ENCODE assay signal across 18 cellular contexts in the genomic region with DNA sequence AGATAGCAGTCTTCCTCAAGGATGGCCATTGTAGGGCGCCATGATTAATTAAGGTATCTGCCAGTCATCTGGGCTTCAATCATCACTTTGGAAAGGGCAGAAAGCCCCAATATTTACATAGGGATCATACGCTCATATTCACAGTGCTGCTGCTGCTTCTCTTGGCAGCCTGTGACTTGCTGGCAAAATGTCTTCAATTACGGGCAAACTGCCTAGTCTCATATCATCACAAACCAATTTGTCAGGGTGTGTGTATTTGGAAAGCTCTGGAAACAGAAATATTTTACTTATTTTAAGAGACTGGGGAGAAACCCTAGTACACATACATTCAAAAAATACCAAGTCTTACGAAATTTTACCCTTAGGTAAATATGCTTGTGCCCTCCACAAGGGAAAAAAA.
DNase-seq lines count a peak whose midpoint lies in the region; FAIRE-seq and TF ChIP-seq lines count a peak whose summit lies in the region.
"Had no signal": no experiment of that assay in that cellular context is flagged by ENCODE, and none has a peak within 500 bp of the region (broad histone marks: within the 10 kb centered on the region; RNA-seq: fewer than 3 reads in every experiment).

No MANE protein-coding gene starts in this region.

- no peaks in the 10 kb centered on the region for H3K36me3 ChIP-seq in bronchial epithelial cell (ENCODE audit: control insufficient read depth, insufficient read depth, low read length)
- no peaks in the 10 kb centered on the region for H3K36me3 ChIP-seq in left ventricle myocardium inferior
- no peaks in the 10 kb centered on the region for H3K36me3 ChIP-seq in transverse colon
- H3K36me3 ChIP-seq in CD8-positive, alpha-beta memory T cell (ENCODE audit: insufficient read depth, low read length): no peaks in the 10 kb centered on the region
- H3K36me3 ChIP-seq: neutrophil, thyroid gland had no signal

- no peak for TF ChIP-seq EP300 in transverse colon (IDR thresholded peaks at IDR 0.05; ENCODE audit: low read depth)

- H3K27me3 ChIP-seq in bronchial epithelial cell (ENCODE audit: control insufficient read depth, insufficient read depth, low read length) (no peaks in the 10 kb centered on the region), left ventricle myocardium inferior (ENCODE audit: low read depth) (no peaks in the 10 kb centered on the region), transverse colon (no peaks in the 10 kb centered on the region)
- H3K27me3 ChIP-seq in CD8-positive, alpha-beta memory T cell (ENCODE audit: insufficient read depth, low read length, poor library complexity, severe bottlenecking): no peaks in the 10 kb centered on the region
- H3K27me3 ChIP-seq: thyroid gland had no signal

- 24 to 28% methylated on average over 4 of the region's 4 CpGs for WGBS in transverse colon (ENCODE audit: low coverage in 1 of 2), 2 donors

- peak overlapping the region; percentile 9 for H3K27ac ChIP-seq in left ventricle myocardium inferior (replicated peaks)
- no peak overlapping the region for H3K27ac ChIP-seq in transverse colon
- no peak overlapping the region for H3K27ac ChIP-seq in CD8-positive, alpha-beta memory T cell (ENCODE audit: low read depth, low read length)
- H3K27ac ChIP-seq: A549, neutrophil, thyroid gland had no signal

- intact Hi-C loops in left ventricle myocardium inferior (cut with micrococcal nuclease): no loop called here
- intact Hi-C loops in transverse colon (cut with DNase I; ENCODE audit: low total_unique reads): no loop called here

- TF ChIP-seq CTCF in bronchial epithelial cell (IDR thresholded peaks at IDR 0.05; ENCODE audit: insufficient read depth, low read length, severe bottlenecking): no peak
- no peak for TF ChIP-seq CTCF in left ventricle myocardium inferior (IDR thresholded peaks at IDR 0.05; ENCODE audit: borderline replicate concordance)
- no peak for TF ChIP-seq CTCF in transverse colon (IDR thresholded peaks at IDR 0.05)

- in situ Hi-C loops in transverse colon (cut with MboI; ENCODE audit: low pct_ligation_motif_present in 1 of 4, low pct_unique_long_range_greater_than_20kb in 1 of 4, low sequenced_read_pairs in 3 of 4): no loop called here

- no peak overlapping the region for H3K4me3 Mint-ChIP-seq in CD8-positive, alpha-beta memory T cell
- H3K4me3 Mint-ChIP-seq: activated CD4-positive, alpha-beta T cell treated with anti-CD3 and anti-CD28 coated beads, Interleukin-2, amount 10 ng/mL, durations not matched to agents 24 days and 14 days; activated T-cell treated with anti-CD3 and anti-CD28 coated beads, Interleukin-2, amount 50 U/mL, for 4 hours had no signal

- H3K4me1 Mint-ChIP-seq in CD8-positive, alpha-beta memory T cell: no peaks in the 10 kb centered on the region
- H3K4me1 Mint-ChIP-seq: activated CD4-positive, alpha-beta T cell treated with anti-CD3 and anti-CD28 coated beads, Interleukin-2, amount 10 ng/mL, durations not matched to agents 24 days and 14 days had no signal

- POLR2A ChIA-PET in CD8-positive, alpha-beta memory T cell (lab: Charles Lee): no interaction called here

- no peak overlapping the region for H3K27ac Mint-ChIP-seq in CD8-positive, alpha-beta memory T cell
- H3K27ac Mint-ChIP-seq: activated CD4-positive, alpha-beta T cell treated with anti-CD3 and anti-CD28 coated beads, Interleukin-2, amount 10 ng/mL, durations not matched to agents 24 days and 14 days had no signal

- CTCF ChIA-PET in CD8-positive, alpha-beta memory T cell (lab: Charles Lee): no interaction called here

- no peaks in the 10 kb centered on the region for H3K27me3 Mint-ChIP-seq in CD8-positive, alpha-beta memory T cell
- H3K27me3 Mint-ChIP-seq: activated CD4-positive, alpha-beta T cell treated with anti-CD3 and anti-CD28 coated beads, Interleukin-2, amount 10 ng/mL, durations not matched to agents 24 days and 14 days had no signal

- H3K4me3 ChIP-seq in bronchial epithelial cell (ENCODE audit: low read depth, low read length): no peak overlapping the region
- no peak overlapping the region for H3K4me3 ChIP-seq in left ventricle myocardium inferior
- no peak overlapping the region for H3K4me3 ChIP-seq in transverse colon
- H3K4me3 ChIP-seq in CD8-positive, alpha-beta memory T cell (ENCODE audit: low read length): no peak overlapping the region
- H3K4me3 ChIP-seq: A549, thyroid gland had no signal

- H3K9me3 ChIP-seq in left ventricle myocardium inferior (replicated peaks) (no peaks in the 10 kb centered on the region), transverse colon (no peaks in the 10 kb centered on the region)
- no peaks in the 10 kb centered on the region for H3K9me3 ChIP-seq in CD8-positive, alpha-beta memory T cell (ENCODE audit: low read length)
- H3K9me3 ChIP-seq: A549, neutrophil, thyroid gland had no signal

- TF ChIP-seq POLR2A in transverse colon (IDR thresholded peaks at IDR 0.05): no peak

- FAIRE-seq in bronchial epithelial cell (lab: Jason Lieb, UNC): no peak
- FAIRE-seq: A549, endometrium, RCC 7860 had no signal

- DNase-seq in NCI-H748 (lab: John Stamatoyannopoulos, UW; ENCODE audit: unreplicated experiment) (peak; percentile 36), NCI-H748 treated with DMSO at 0.1 percent for 48 hours (lab: John Stamatoyannopoulos, UW) (no peak), bronchial epithelial cell (ENCODE audit: low read depth) (peak; percentile 28), left ventricle myocardium inferior (no peak), transverse colon (peak; percentile 13), mesenteric fat pad (ENCODE audit: low spot score) (no peak), NCI-H2227 (lab: John Stamatoyannopoulos, UW; ENCODE audit: unreplicated experiment) (no peak)
- no peak for DNase-seq in CD8-positive, alpha-beta memory T cell
- DNase-seq: activated CD4-positive, alpha-beta T cell treated with anti-CD3 and anti-CD28 coated beads, Interleukin-2, amount 10 ng/mL, durations not matched to agents 24 days and 14 days; activated T-cell treated with anti-CD3 and anti-CD28 coated beads, Interleukin-2, amount 50 U/mL, for 4 hours; hippocampal formation; mammary epithelial cell; stimulated activated CD4-positive, alpha-beta T cell treated with anti-CD3 and anti-CD28 coated beads, Interleukin-12 subunit alpha, Interleukin-12 subunit beta, amount 100 ng/mL, for 4 hours had no signal

- H3K4me1 ChIP-seq in left ventricle myocardium inferior (peaks cover 25% of the 10 kb centered on the region), transverse colon (peaks cover 0 to 11% (median 0%) of the 10 kb centered on the region in 4 donors)
- H3K4me1 ChIP-seq in CD8-positive, alpha-beta memory T cell (ENCODE audit: insufficient read depth, low read length): no peaks in the 10 kb centered on the region
- H3K4me1 ChIP-seq: A549 had no signal

- H3K36me3 Mint-ChIP-seq in CD8-positive, alpha-beta memory T cell: no peaks in the 10 kb centered on the region

- peaks cover 0 to under 1% (median 0%) of the 10 kb centered on the region in 5 donors for H3K9me3 Mint-ChIP-seq in CD8-positive, alpha-beta memory T cell
- H3K9me3 Mint-ChIP-seq: activated CD4-positive, alpha-beta T cell treated with anti-CD3 and anti-CD28 coated beads, Interleukin-2, amount 10 ng/mL, durations not matched to agents 24 days and 14 days; activated T-cell treated with anti-CD3 and anti-CD28 coated beads, Interleukin-2, amount 50 U/mL, for 4 hours had no signal

Comparison
In these comparisons a context has a peak if more than half of its experiments do, and no peak if none do; other contexts are left out.
1. DNase-seq: peak in NCI-H748 (single experiment), bronchial epithelial cell (single experiment) and transverse colon (single experiment); none in NCI-H748 treated with DMSO at 0.1 percent for 48 hours (single experiment), left ventricle myocardium inferior (single experiment), mesenteric fat pad (single experiment), NCI-H2227 (single experiment) and CD8-positive, alpha-beta memory T cell (0 of 5).